In the genomic region with DNA sequence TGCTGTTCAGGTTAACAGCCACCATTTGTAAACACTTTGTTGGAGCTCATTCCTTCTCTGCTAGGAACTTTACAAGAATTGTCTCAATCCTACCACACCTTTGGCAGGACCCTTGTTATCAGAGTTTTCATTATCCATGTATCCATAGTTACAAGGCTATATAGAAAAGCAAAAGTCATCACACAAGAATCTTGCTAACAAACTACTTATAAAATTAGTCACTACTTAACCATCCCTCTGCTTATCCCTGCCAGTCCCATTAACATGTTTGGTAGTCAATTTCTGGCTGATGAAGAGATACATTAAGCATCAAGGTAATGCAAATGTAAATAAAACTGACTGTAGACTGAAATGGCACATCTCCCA, we compare ENCODE assay signal across 1 cellular context.
TF ChIP-seq lines count a peak whose summit lies in the region.

No MANE protein-coding gene starts in this region.

TF ChIP-seq in endothelial cell of umbilical vein, 7 proteins besides CTCF, POLR2A, EP300 and RAD21:
- TF ChIP-seq MYC (IDR thresholded peaks at IDR 0.05; ENCODE audit: low read depth, low read length), result no peak
- no peak for TF ChIP-seq FOS (IDR thresholded peaks at IDR 0.05; ENCODE audit: borderline replicate concordance, insufficient read depth, low read length)
- TF ChIP-seq, protein P1, sequence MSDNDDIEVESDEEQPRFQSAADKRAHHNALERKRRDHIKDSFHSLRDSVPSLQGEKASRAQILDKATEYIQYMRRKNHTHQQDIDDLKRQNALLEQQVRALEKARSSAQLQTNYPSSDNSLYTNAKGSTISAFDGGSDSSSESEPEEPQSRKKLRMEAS (IDR thresholded peaks at IDR 0.05; ENCODE audit: insufficient read depth, insufficient read length), result no peak
- TF ChIP-seq GATA2 (IDR thresholded peaks at IDR 0.05; ENCODE audit: insufficient read depth, insufficient read length, low read depth, low read length), result no peak
- TF ChIP-seq EZH2 (IDR thresholded peaks at IDR 0.05; ENCODE audit: borderline replicate concordance, low read depth, low read length, severe bottlenecking), result no peak
- no peak for TF ChIP-seq POLR2AphosphoS5 (IDR thresholded peaks at IDR 0.05; ENCODE audit: insufficient read depth, low read depth, low read length)
- no peak for TF ChIP-seq JUN (IDR thresholded peaks at IDR 0.05; ENCODE audit: borderline replicate concordance, insufficient read depth, insufficient read length, low read depth)
TF ChIP-seq in endothelial cell of umbilical vein: peak in this region for 0.
